In genomic region chr10:103042908-103043307, GRCh38 we compare ENCODE assay signal across 1 cellular context.
TF ChIP-seq lines count a peak whose summit lies in the region.

No MANE protein-coding gene starts in this region.

TF ChIP-seq in WTC11, 78 proteins besides CTCF, POLR2A, EP300 and RAD21:
- TF ChIP-seq AR (CRISPR knock-in tag; IDR thresholded peaks at IDR 0.05) (no peak), TCF7 (CRISPR knock-in tag; IDR thresholded peaks at IDR 0.05; ENCODE audit: low read depth) (no peak), ZBTB21 (CRISPR knock-in tag; IDR thresholded peaks at IDR 0.05; ENCODE audit: borderline replicate concordance) (no peak), ZNF425 (CRISPR knock-in tag; conservative IDR thresholded peaks at IDR 0.05) (no peak), ESRRA (CRISPR knock-in tag; IDR thresholded peaks at IDR 0.05; ENCODE audit: borderline replicate concordance) (no peak), OVOL2 (CRISPR knock-in tag; IDR thresholded peaks at IDR 0.05; ENCODE audit: borderline replicate concordance) (no peak), JAZF1 (CRISPR knock-in tag; IDR thresholded peaks at IDR 0.05) (no peak), ETV6 (CRISPR knock-in tag; IDR thresholded peaks at IDR 0.05) (no peak), ZNF396 (CRISPR knock-in tag; IDR thresholded peaks at IDR 0.05; ENCODE audit: borderline replicate concordance) (no peak), ZNF317 (CRISPR knock-in tag; IDR thresholded peaks at IDR 0.05; ENCODE audit: borderline replicate concordance, low read depth) (no peak), JUN (CRISPR knock-in tag; IDR thresholded peaks at IDR 0.05) (no peak), PRRX2 (CRISPR knock-in tag; IDR thresholded peaks at IDR 0.05) (no peak)
- TF ChIP-seq, protein P1, sequence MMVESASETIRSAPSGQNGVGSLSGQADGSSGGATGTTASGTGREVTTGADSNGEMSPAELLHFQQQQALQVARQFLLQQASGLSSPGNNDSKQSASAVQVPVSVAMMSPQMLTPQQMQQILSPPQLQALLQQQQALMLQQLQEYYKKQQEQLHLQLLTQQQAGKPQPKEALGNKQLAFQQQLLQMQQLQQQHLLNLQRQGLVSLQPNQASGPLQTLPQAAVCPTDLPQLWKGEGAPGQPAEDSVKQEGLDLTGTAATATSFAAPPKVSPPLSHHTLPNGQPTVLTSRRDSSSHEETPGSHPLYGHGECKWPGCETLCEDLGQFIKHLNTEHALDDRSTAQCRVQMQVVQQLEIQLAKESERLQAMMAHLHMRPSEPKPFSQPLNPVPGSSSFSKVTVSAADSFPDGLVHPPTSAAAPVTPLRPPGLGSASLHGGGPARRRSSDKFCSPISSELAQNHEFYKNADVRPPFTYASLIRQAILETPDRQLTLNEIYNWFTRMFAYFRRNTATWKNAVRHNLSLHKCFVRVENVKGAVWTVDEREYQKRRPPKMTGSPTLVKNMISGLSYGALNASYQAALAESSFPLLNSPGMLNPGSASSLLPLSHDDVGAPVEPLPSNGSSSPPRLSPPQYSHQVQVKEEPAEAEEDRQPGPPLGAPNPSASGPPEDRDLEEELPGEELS (CRISPR knock-in tag; IDR thresholded peaks at IDR 0.05): no peak
- TF ChIP-seq, protein P2, sequence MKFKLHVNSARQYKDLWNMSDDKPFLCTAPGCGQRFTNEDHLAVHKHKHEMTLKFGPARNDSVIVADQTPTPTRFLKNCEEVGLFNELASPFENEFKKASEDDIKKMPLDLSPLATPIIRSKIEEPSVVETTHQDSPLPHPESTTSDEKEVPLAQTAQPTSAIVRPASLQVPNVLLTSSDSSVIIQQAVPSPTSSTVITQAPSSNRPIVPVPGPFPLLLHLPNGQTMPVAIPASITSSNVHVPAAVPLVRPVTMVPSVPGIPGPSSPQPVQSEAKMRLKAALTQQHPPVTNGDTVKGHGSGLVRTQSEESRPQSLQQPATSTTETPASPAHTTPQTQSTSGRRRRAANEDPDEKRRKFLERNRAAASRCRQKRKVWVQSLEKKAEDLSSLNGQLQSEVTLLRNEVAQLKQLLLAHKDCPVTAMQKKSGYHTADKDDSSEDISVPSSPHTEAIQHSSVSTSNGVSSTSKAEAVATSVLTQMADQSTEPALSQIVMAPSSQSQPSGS (CRISPR knock-in tag; IDR thresholded peaks at IDR 0.05; ENCODE audit: borderline replicate concordance, low read depth): no peak
